Comparison of ENCODE assay signal across 28 cellular contexts in genomic region chr1:153312569-153313186, GRCh38. TPM values are rescaled to one million over a fixed set of nuclear protein-coding genes. Genes with fewer than 3 reads are reported as not detected.
DNase-seq lines count a peak whose midpoint lies in the region; ATAC-seq, FAIRE-seq and TF ChIP-seq lines count a peak whose summit lies in the region.
"Had no signal": no experiment of that assay in that cellular context is flagged by ENCODE, and none has a peak within 500 bp of the region (broad histone marks: within the 10 kb centered on the region; RNA-seq: fewer than 3 reads in every experiment).

Gene PGLYRP3 (minus strand): TSS chr1:153312952. CDS start chr1:153310665, 2,287 bp downstream.

- TF ChIP-seq CTCF in A549 (IDR thresholded peaks at IDR 0.05) (no peak), H9 (conservative IDR thresholded peaks at IDR 0.05) (peak; percentile 33; the same call in 1 of the 3 replicates), Panc1 (IDR thresholded peaks at IDR 0.05) (0 out of 2 replicates have a peak, but pooled peaks have one; percentile 18), esophagus muscularis mucosa (IDR thresholded peaks at IDR 0.05) (no peak)

- H3K4me2 ChIP-seq in A549 (no peak within 1 kb of the TSS), H9 (ENCODE audit: insufficient read depth, insufficient read length, low read length) (no peak within 1 kb of the TSS)
- H3K4me2 ChIP-seq: KMS-11 had no signal

- no peaks in the 10 kb centered on the region for H3K79me2 ChIP-seq in H9 (ENCODE audit: insufficient read depth, low read length)

- H3K9me3 Mint-ChIP-seq in H9, result peaks cover 5% of the 10 kb centered on the region in 2 experiments; a peak in 4 of 5 replicates
- peaks cover 0 to 6% (median 0%) of the 10 kb centered on the region in 5 donors for H3K9me3 Mint-ChIP-seq in CD8-positive, alpha-beta memory T cell
- H3K9me3 Mint-ChIP-seq: activated T-helper 1 cell treated with anti-CD3 and anti-CD28 coated beads, Interleukin-12 subunit alpha, Interleukin-12 subunit beta, Interleukin-2, Interleukin-4 antibody, amounts not matched to agents 30 ng/mL and 10 ng/mL and 1 ng/mL, durations not matched to agents 14 hours and 24 hours and 36 hours; T-helper 2 cell treated with Interferon-gamma antibody and Interleukin-4, amounts not matched to agents 5 μg/mL and 100 μg/mL, for 36 hours had no signal

- 0 out of 5 replicates have a peak, but pooled peaks of 1 of the 2 experiments have one; percentile 11 for TF ChIP-seq RAD21 in A549 (conservative IDR thresholded peaks at IDR 0.05 in 1 of 2, IDR thresholded peaks at IDR 0.05 in 1 of 2)

- no peaks in the 10 kb centered on the region for H4K20me1 ChIP-seq in H9 (ENCODE audit: control insufficient read depth, insufficient read depth, insufficient read length)

- no peaks in the 10 kb centered on the region for H3K79me1 ChIP-seq in H9 (ENCODE audit: insufficient read depth, low read depth, low read length, poor library complexity, severe bottlenecking)

- no peak within 1 kb of the TSS for H3K14ac ChIP-seq in H9 (ENCODE audit: insufficient read depth, low read length)

- H3K36me3 Mint-ChIP-seq in H9 (ENCODE audit: insufficient read depth in 1 of 3, low read depth in 3 of 3), result no peaks in the 10 kb centered on the region
- peaks cover 0 to 4% (median 0%) of the 10 kb centered on the region in 3 donors for H3K36me3 Mint-ChIP-seq in CD8-positive, alpha-beta memory T cell
- H3K36me3 Mint-ChIP-seq: activated naive CD8-positive, alpha-beta T cell treated with anti-CD3 and anti-CD28 coated beads for 36 hours; brain; naive B cell had no signal

- FAIRE-seq in A549 (lab: Jason Lieb, UNC), result no peak
- FAIRE-seq: endothelial cell of umbilical vein had no signal

- CTCF ChIA-PET in A549 (lab: Yijun Ruan, JAX) (interaction anchor here (1.4 to 1.5 kb wide), 2 partner anchors 9 to 17 kb away, joined by 3 read pairs; no protein-coding TSS in a partner anchor), Panc1 (lab: Charles Lee) (no interaction called here)
- CTCF ChIA-PET in CD8-positive, alpha-beta memory T cell (lab: Charles Lee), result no interaction called here

- peak in 1 of 2 experiments; percentile 9 for DNase-seq in A549 (ENCODE audit: low read depth in 1 of 2, low spot score in 1 of 2)
- peak; percentile 47 for DNase-seq in H9
- DNase-seq in Panc1 (ENCODE audit: low read depth, low spot score), result no peak
- DNase-seq in esophagus muscularis mucosa (ENCODE audit: extremely low spot score), result peak; percentile 60
- no peak for DNase-seq in CD8-positive, alpha-beta memory T cell
- no peak for DNase-seq in DMS153 (lab: John Stamatoyannopoulos, UW)
- DNase-seq in NOMO-1 (lab: John Stamatoyannopoulos, UW; ENCODE audit: unreplicated experiment in 2 of 2), result no peak
- DNase-seq: activated naive CD8-positive, alpha-beta T cell treated with anti-CD3 and anti-CD28 coated beads for 36 hours; cortex of kidney; EL; HCEC 1CT; naive B cell; NCI-H1092 treated with DMSO at 0.1 percent for 48 hours; NCI-H446 treated with DMSO at 0.1 percent for 48 hours; right lobe of liver; stimulated activated CD4-positive, alpha-beta T cell treated with anti-CD3 and anti-CD28 coated beads, Interleukin-1b, Interleukin-23, amount 100 ng/mL, for 48 hours; stomach had no signal

- no peaks in the 10 kb centered on the region for H3K36me3 ChIP-seq in Panc1 (ENCODE audit: control insufficient read depth, insufficient read depth, low read length)
- H3K36me3 ChIP-seq in esophagus muscularis mucosa, result no peaks in the 10 kb centered on the region
- H3K36me3 ChIP-seq in CD8-positive, alpha-beta memory T cell (ENCODE audit: insufficient read depth, low read length), result no peaks in the 10 kb centered on the region
- H3K36me3 ChIP-seq: right lobe of liver, SJSA1, stomach had no signal

- H3K56ac ChIP-seq in H9 (ENCODE audit: insufficient read length, low read depth, low read length), result no peak within 1 kb of the TSS

- H2AFZ ChIP-seq in H9 (ENCODE audit: low read length), result no peak within 1 kb of the TSS

- no peak within 1 kb of the TSS for H4K91ac ChIP-seq in H9 (ENCODE audit: insufficient read length, low read depth, low read length)

- TF ChIP-seq EP300 in A549 (IDR thresholded peaks at IDR 0.05) (no peak), esophagus muscularis mucosa (IDR thresholded peaks at IDR 0.05) (no peak)

- no peak within 1 kb of the TSS for H3K4me3 ChIP-seq in A549
- no peak within 1 kb of the TSS for H3K4me3 ChIP-seq in Panc1 (ENCODE audit: low read depth in 2 of 2, low read length in 2 of 2)
- no peak within 1 kb of the TSS for H3K4me3 ChIP-seq in esophagus muscularis mucosa
- H3K4me3 ChIP-seq in CD8-positive, alpha-beta memory T cell (ENCODE audit: low read length), result no peak within 1 kb of the TSS
- H3K4me3 ChIP-seq: right lobe of liver, SJSA1, stomach had no signal

- no peak within 1 kb of the TSS for H3T11ph ChIP-seq in H9 (ENCODE audit: low read length)

- H3K9ac ChIP-seq in H9 (ENCODE audit: extremely low read depth, insufficient read length, low read length), result no peak within 1 kb of the TSS
- H3K9ac ChIP-seq: KMS-11 had no signal

- H3K4ac ChIP-seq in H9 (ENCODE audit: low read depth, low read length), result no peak within 1 kb of the TSS

- WGBS in A549 (ENCODE audit: missing lambda C conversion rate), result 35% methylated on average over 5 of the region's 5 CpGs
- WGBS in H9 (ENCODE audit: extremely low coverage, insufficient read length, low lambda C conversion rate), result no CpG with 5 or more reads among the region's 5 CpGs
- 87% methylated on average over 5 of the region's 5 CpGs for WGBS in esophagus muscularis mucosa

- H3K27me3 ChIP-seq in H9 (ENCODE audit: insufficient read depth, low read length) (no peaks in the 10 kb centered on the region), Panc1 (ENCODE audit: control insufficient read depth, insufficient read depth, low read length) (no peaks in the 10 kb centered on the region; the same call in 1 of the 2 replicates), esophagus muscularis mucosa (peaks cover 0 to 15% (median 0%) of the 10 kb centered on the region in 4 donors)
- no peaks in the 10 kb centered on the region for H3K27me3 ChIP-seq in CD8-positive, alpha-beta memory T cell (ENCODE audit: insufficient read depth, low read length, poor library complexity, severe bottlenecking)
- H3K27me3 ChIP-seq: right lobe of liver, SJSA1 had no signal

- no peak within 1 kb of the TSS for H2BK15ac ChIP-seq in H9 (ENCODE audit: low read depth, low read length)

- no peak within 1 kb of the TSS for H3K4me3 Mint-ChIP-seq in H9
- H3K4me3 Mint-ChIP-seq in CD8-positive, alpha-beta memory T cell, result no peak within 1 kb of the TSS
- H3K4me3 Mint-ChIP-seq: activated naive CD8-positive, alpha-beta T cell treated with anti-CD3 and anti-CD28 coated beads for 36 hours; activated T-helper 1 cell treated with anti-CD3 and anti-CD28 coated beads, Interleukin-12 subunit alpha, Interleukin-12 subunit beta, Interleukin-2, Interleukin-4 antibody, amounts not matched to agents 30 ng/mL and 10 ng/mL and 1 ng/mL, durations not matched to agents 14 hours and 24 hours and 36 hours; brain; naive B cell; T-helper 2 cell treated with Interferon-gamma antibody and Interleukin-4, amounts not matched to agents 5 μg/mL and 100 μg/mL, for 36 hours had no signal

- in situ Hi-C loops in Panc1 (cut with HindIII; ENCODE audit: low pct_unique_long_range_greater_than_20kb, low sequenced_read_pairs), result no loop called here

- H3K4me1 Mint-ChIP-seq in H9, result no peaks in the 10 kb centered on the region; a peak in 1 of 4 replicates
- no peaks in the 10 kb centered on the region for H3K4me1 Mint-ChIP-seq in CD8-positive, alpha-beta memory T cell
- H3K4me1 Mint-ChIP-seq: activated naive CD8-positive, alpha-beta T cell treated with anti-CD3 and anti-CD28 coated beads for 36 hours; brain had no signal

- H3K9me3 ChIP-seq in A549 (no peaks in the 10 kb centered on the region), H9 (ENCODE audit: control insufficient read depth, low read depth, low read length) (no peaks in the 10 kb centered on the region), Panc1 (ENCODE audit: control insufficient read depth, insufficient read depth, low read depth, low read length) (no peaks in the 10 kb centered on the region), esophagus muscularis mucosa (peaks cover 0 to 3% (median 0%) of the 10 kb centered on the region in 4 donors)
- no peaks in the 10 kb centered on the region for H3K9me3 ChIP-seq in CD8-positive, alpha-beta memory T cell (ENCODE audit: low read length)
- H3K9me3 ChIP-seq: right lobe of liver, SJSA1 had no signal

- H2BK120ac ChIP-seq in H9 (ENCODE audit: low read depth, low read length, poor library complexity, severe bottlenecking), result no peak within 1 kb of the TSS

- H4K5ac ChIP-seq in H9 (ENCODE audit: insufficient read length, low read depth, low read length), result no peak within 1 kb of the TSS

- no peak within 1 kb of the TSS for H2BK12ac ChIP-seq in H9 (ENCODE audit: insufficient read length, low read depth, low read length)

- H3K4me1 ChIP-seq in A549 (no peaks in the 10 kb centered on the region), H9 (ENCODE audit: insufficient read depth, low read length) (no peaks in the 10 kb centered on the region), Panc1 (ENCODE audit: control insufficient read depth, insufficient read depth, low read length) (no peaks in the 10 kb centered on the region), esophagus muscularis mucosa (no peaks in the 10 kb centered on the region)
- no peaks in the 10 kb centered on the region for H3K4me1 ChIP-seq in CD8-positive, alpha-beta memory T cell (ENCODE audit: insufficient read depth, low read length)
- H3K4me1 ChIP-seq: right lobe of liver, SJSA1, stomach had no signal

- BruUV-seq in Panc1 (replicated peaks; lab: Mats Ljungman, UMichigan), result no TSS peak

- no peak within 1 kb of the TSS for H2BK5ac ChIP-seq in H9 (ENCODE audit: insufficient read length, low read length)

- no peak within 1 kb of the TSS for H3K23ac ChIP-seq in H9 (ENCODE audit: insufficient read length, low read depth, low read length)

- peaks cover 22% of the 10 kb centered on the region for H3K27me3 Mint-ChIP-seq in H9 (ENCODE audit: low read depth)
- peaks cover 12 to 32% of the 10 kb centered on the region in 2 donors for H3K27me3 Mint-ChIP-seq in CD8-positive, alpha-beta memory T cell
- H3K27me3 Mint-ChIP-seq: activated naive CD8-positive, alpha-beta T cell treated with anti-CD3 and anti-CD28 coated beads for 36 hours had no signal

- intact Hi-C loops in Panc1 (cut with micrococcal nuclease; ENCODE audit: unreplicated experiment) (no loop called here), esophagus muscularis mucosa (cut with DNase I) (no loop called here)

- H3K27ac Mint-ChIP-seq in H9, result no peak within 1 kb of the TSS; a peak in 1 of 7 replicates
- no peak within 1 kb of the TSS for H3K27ac Mint-ChIP-seq in CD8-positive, alpha-beta memory T cell
- H3K27ac Mint-ChIP-seq: activated naive CD8-positive, alpha-beta T cell treated with anti-CD3 and anti-CD28 coated beads for 36 hours; activated T-helper 1 cell treated with anti-CD3 and anti-CD28 coated beads, Interleukin-12 subunit alpha, Interleukin-12 subunit beta, Interleukin-2, Interleukin-4 antibody, amounts not matched to agents 30 ng/mL and 10 ng/mL and 1 ng/mL, durations not matched to agents 14 hours and 24 hours and 36 hours; brain; T-helper 2 cell treated with Interferon-gamma antibody and Interleukin-4, amounts not matched to agents 5 μg/mL and 100 μg/mL, for 36 hours had no signal

- no peak within 1 kb of the TSS for H3K18ac ChIP-seq in H9 (ENCODE audit: insufficient read length, low read depth, low read length)

- TF ChIP-seq POLR2A in A549 (IDR thresholded peaks at IDR 0.05; ENCODE audit: low read length) (no peak), esophagus muscularis mucosa (IDR thresholded peaks at IDR 0.05; ENCODE audit: low read depth) (no peak)

- no peak within 1 kb of the TSS for H2BK20ac ChIP-seq in H9 (ENCODE audit: low read depth, low read length, poor library complexity, severe bottlenecking)

- peak; percentile 56 to 65; a peak in 5 of 6 replicates for ATAC-seq in A549
- ATAC-seq in Panc1, result no peak
- ATAC-seq in HG03025 (IDR thresholded peaks at IDR 0.05; ENCODE audit: low FRiP score, unreplicated experiment), result no peak
- ATAC-seq: activated CD4-positive, CD25-positive, alpha-beta regulatory T cell treated with anti-CD3 and anti-CD28 coated beads, Interleukin-2, amount 50 U/mL, for 24 hours; right lobe of liver had no signal

- no peak within 1 kb of the TSS for H4K8ac ChIP-seq in H9 (replicated peaks; ENCODE audit: insufficient read length, low read depth, low read length)

- POLR2A ChIA-PET in A549 (lab: Yijun Ruan, JAX), result no interaction called here
- POLR2A ChIA-PET in Panc1 (lab: Charles Lee), result no interaction called here
- POLR2A ChIA-PET in CD8-positive, alpha-beta memory T cell (lab: Charles Lee), result no interaction called here

- H2AK5ac ChIP-seq in H9 (ENCODE audit: insufficient read length, low read length), result no peak within 1 kb of the TSS

- no peak within 1 kb of the TSS for H3K27ac ChIP-seq in A549
- no peak within 1 kb of the TSS for H3K27ac ChIP-seq in H9 (ENCODE audit: insufficient read length, low read depth, low read length)
- H3K27ac ChIP-seq in Panc1 (ENCODE audit: low read length), result no peak within 1 kb of the TSS
- H3K27ac ChIP-seq in esophagus muscularis mucosa (replicated peaks in 1 of 4), result no peak within 1 kb of the TSS
- no peak within 1 kb of the TSS for H3K27ac ChIP-seq in CD8-positive, alpha-beta memory T cell (ENCODE audit: low read depth, low read length)
- H3K27ac ChIP-seq: KMS-11, right lobe of liver, SJSA1, stomach had no signal

- no peaks in the 10 kb centered on the region for H3K23me2 ChIP-seq in H9 (ENCODE audit: insufficient read length, low read depth, low read length, poor library complexity, severe bottlenecking)

RNA-seq across cellular contexts. Expression of gene PGLYRP3, which starts in this region (rescaled TPM):
- not detected in 2 replicates for polyA plus RNA-seq in A549 (2011; rRNA removed)
- polyA plus RNA-seq in A549 (2012; cell fraction: cytosol; rRNA removed), result not detected in 2 replicates
- not detected in 2 replicates for polyA plus RNA-seq in A549 (2012; cell fraction: nucleus; rRNA removed)
- polyA plus RNA-seq in A549 (2017; fragmentation: RNase III; extraction: RNeasy Plus Mini Kit Qiagen cat#74134 plus additional on column Dnase treatment), result not detected in 3 replicates
- not detected in 2 replicates for polyA minus RNA-seq in A549 (2011; rRNA and poly(A)+ RNA removed)
- not detected in 2 replicates for total RNA-seq in H9 (2021)
- not detected for total RNA-seq in Panc1 (2021; ENCODE audit: unreplicated experiment)
- not detected for polyA plus RNA-seq in Panc1 (2012; ENCODE audit: insufficient read length)
- not detected for total RNA-seq in esophagus muscularis mucosa
- total RNA-seq in CD8-positive, alpha-beta memory T cell, result not detected
- not detected for polyA plus RNA-seq in CD8-positive, alpha-beta memory T cell
- total RNA-seq: activated CD8-positive, alpha-beta memory T cell treated with anti-CD3 and anti-CD28 coated beads for 36 hours; activated naive CD8-positive, alpha-beta T cell treated with anti-CD3 and anti-CD28 coated beads for 36 hours; activated T-helper 1 cell treated with anti-CD3 and anti-CD28 coated beads, Interleukin-12 subunit alpha, Interleukin-12 subunit beta, Interleukin-2, Interleukin-4 antibody, amounts not matched to agents 30 ng/mL and 10 ng/mL and 1 ng/mL, durations not matched to agents 14 hours and 24 hours and 36 hours; endothelial cell of umbilical vein; osteocyte; right lobe of liver; SJSA1; stomach; ureter had no signal
- polyA plus RNA-seq: endothelial cell of umbilical vein had no signal

Comparison
In these comparisons a context has a peak if more than half of its experiments do, and no peak if none do; other contexts are left out.
1. Peak in ATAC-seq in A549; RNA of the gene not detected or under 1 TPM.
2. Peak in DNase-seq in H9; RNA of the gene not detected or under 1 TPM.
3. Peak in DNase-seq in esophagus muscularis mucosa; RNA of the gene not detected or under 1 TPM.
4. CTCF ChIP-seq: peak in H9 (single experiment) and Panc1 (single experiment); none in A549 (single experiment) and esophagus muscularis mucosa (0 of 3).